ENCODE assay signal across 8 cellular contexts in the genomic region with DNA sequence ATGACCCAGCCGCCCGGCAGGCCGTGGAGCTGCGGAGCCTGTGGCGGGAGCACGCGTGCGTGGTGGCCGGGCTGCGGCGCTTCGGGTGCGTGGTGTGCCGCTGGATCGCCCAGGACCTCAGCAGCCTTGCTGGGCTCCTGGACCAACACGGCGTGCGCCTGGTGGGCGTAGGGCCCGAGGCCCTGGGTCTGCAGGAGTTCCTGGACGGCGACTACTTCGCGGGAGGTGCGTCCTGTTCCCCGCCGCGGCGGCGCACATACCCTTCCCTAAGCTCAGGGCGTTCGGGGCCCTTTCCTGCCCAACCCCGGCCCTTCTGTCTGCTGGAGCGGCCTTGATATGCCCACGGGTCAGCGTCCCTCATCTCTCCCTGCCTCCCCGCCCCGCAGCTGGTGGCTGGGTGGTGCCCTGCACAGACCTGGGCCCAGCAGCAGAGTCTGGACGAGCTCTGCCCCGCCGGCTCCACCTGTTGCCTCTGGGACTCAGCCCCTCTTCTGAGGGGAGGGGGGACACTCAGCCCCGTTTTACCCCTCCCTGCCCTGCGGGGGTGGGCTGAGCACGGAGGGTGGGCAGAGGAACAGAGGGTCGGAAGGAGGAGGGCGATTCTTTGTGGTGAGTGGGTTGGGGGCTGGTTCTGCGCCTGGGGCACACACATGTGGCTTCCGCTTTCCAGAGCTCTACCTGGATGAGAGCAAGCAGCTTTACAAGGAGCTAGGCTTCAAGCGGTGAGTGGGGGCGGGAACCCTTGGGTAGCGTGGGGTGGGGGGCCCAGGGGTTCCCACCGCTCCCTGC. TPM values are rescaled to one million over a fixed set of nuclear protein-coding genes. Genes with fewer than 3 reads are reported as not detected.
DNase-seq lines count a peak whose midpoint lies in the region; ATAC-seq and TF ChIP-seq lines count a peak whose summit lies in the region.

No MANE protein-coding gene starts in this region.

- H3K9me3 ChIP-seq in heart left ventricle (no peaks in the 10 kb centered on the region), NT2/D1 (ENCODE audit: insufficient read depth, low read length) (peaks cover 19% of the 10 kb centered on the region; the same call in 1 of the 2 replicates), uterus (no peaks in the 10 kb centered on the region)

- DNase-seq in heart left ventricle (peak in 3 of 5 donors; percentile 36 to 54 (median 43)), Right ventricle myocardium superior (no peak), NT2/D1 (ENCODE audit: low read depth, low spot score) (no peak), cardiac fibroblast (ENCODE audit: low read depth in 2 of 2) (peak; percentile 20 to 28), memory B cell (ENCODE audit: low spot score in 2 of 2) (peak in 1 of 2 donors; percentile 56), uterus (peak in 1 of 2 donors; percentile 37), HEK293T (ENCODE audit: extremely low spot score) (no peak)
- DNase-seq in stimulated activated CD4-positive, alpha-beta T cell treated with anti-CD3 and anti-CD28 coated beads, Interleukin-4, amount 100 ng/mL, for 1 hour, result no peak

- TF ChIP-seq CTCF in heart left ventricle (IDR thresholded peaks at IDR 0.05) (no peak), cardiac fibroblast (IDR thresholded peaks at IDR 0.05; ENCODE audit: low read depth, low read length) (no peak), uterus (IDR thresholded peaks at IDR 0.05) (no peak)

- intact Hi-C loops in heart left ventricle (cut with DNase I) (loop anchor here in 7 of 10 donors (2.0 to 10.0 kb wide), 9 partner anchors 38 to 174 kb away; partner anchors contain the start of genes PEX10 (in 2 of the 7), MMEL1 (in 1 of the 7) and PANK4 (in 1 of the 7)), Right ventricle myocardium superior (cut with DNase I) (no loop called here), uterus (cut with DNase I; ENCODE audit: low total_unique reads) (loop anchor here (10.0 kb wide), 1 partner anchor 1058 kb away; no protein-coding TSS in a partner anchor)

- H3K36me3 Mint-ChIP-seq in memory B cell, result no peaks in the 10 kb centered on the region

- H3K4me3 ChIP-seq in heart left ventricle (peak overlapping the region; percentile 64 to 96 (median 84)), NT2/D1 (ENCODE audit: insufficient read length, low read depth) (peak overlapping the region; percentile 80), cardiac fibroblast (replicated peaks in 1 of 2; ENCODE audit: low read depth in 2 of 2, low read length in 2 of 2) (peak overlapping the region; percentile 68 to 76), uterus (peak overlapping the region; percentile 41 to 90)

- H3K36me3 ChIP-seq in heart left ventricle (peaks cover 0 to 13% (median 0%) of the 10 kb centered on the region in 9 donors), NT2/D1 (ENCODE audit: insufficient read depth, insufficient read length, low read length) (peaks cover 12% of the 10 kb centered on the region), uterus (no peaks in the 10 kb centered on the region)

- H3K27me3 ChIP-seq in heart left ventricle, result peaks cover 0 to 3% (median 0%) of the 10 kb centered on the region in 9 donors
- no peaks in the 10 kb centered on the region for H3K27me3 ChIP-seq in NT2/D1 (ENCODE audit: insufficient read depth, insufficient read length)
- H3K27me3 ChIP-seq in uterus, result no peaks in the 10 kb centered on the region

- peaks cover 26% of the 10 kb centered on the region for H3K4me1 Mint-ChIP-seq in memory B cell

- TF ChIP-seq POLR2A in heart left ventricle (IDR thresholded peaks at IDR 0.05), result no peak
- no peak for TF ChIP-seq POLR2A in uterus (IDR thresholded peaks at IDR 0.05)

- H3K27me3 Mint-ChIP-seq in memory B cell, result peaks cover 1% of the 10 kb centered on the region

- peak overlapping the region; percentile 98 for H3K27ac Mint-ChIP-seq in memory B cell

- H3K4me3 Mint-ChIP-seq in memory B cell, result peak overlapping the region; percentile 70

- POLR2A ChIA-PET in HEK293T (lab: Yijun Ruan, JAX), result interaction anchor here (1.2 kb wide), 1 partner anchor 42 kb away, joined by 3 read pairs; no protein-coding TSS in a partner anchor

- H3K9me3 Mint-ChIP-seq in memory B cell, result no peaks in the 10 kb centered on the region

- 12 to 33% (median 14%) methylated on average over 17 to 52 of the region's 52 CpGs for WGBS in heart left ventricle, 4 donors

- peak overlapping the region in 11 of 12 donors; percentile 57 to 100 (median 98) for H3K27ac ChIP-seq in heart left ventricle
- peak overlapping the region; percentile 95 to 98 for H3K27ac ChIP-seq in uterus

- ATAC-seq in heart left ventricle, result no peak
- no peak for ATAC-seq in Right ventricle myocardium superior (ENCODE audit: poor library complexity)
- no peak for ATAC-seq in memory B cell (ENCODE audit: low read depth)

- peaks cover 3 to 32% (median 18%) of the 10 kb centered on the region in 12 donors for H3K4me1 ChIP-seq in heart left ventricle
- peaks cover 3% of the 10 kb centered on the region for H3K4me1 ChIP-seq in NT2/D1 (ENCODE audit: insufficient read depth, insufficient read length)
- H3K4me1 ChIP-seq in uterus, result peaks cover 0 to 4% of the 10 kb centered on the region in 2 donors

- CTCF ChIA-PET in HEK293T (lab: Yijun Ruan, JAX), result no interaction called here

- peak overlapping the region; percentile 86 for H3K9ac ChIP-seq in NT2/D1 (ENCODE audit: insufficient read length, low read depth)

TF ChIP-seq in HEK293T, 16 proteins besides CTCF, POLR2A, EP300 and RAD21:
- TF ChIP-seq FOXK2 (IDR thresholded peaks at IDR 0.05) (no peak), FOXM1 (IDR thresholded peaks at IDR 0.05; ENCODE audit: borderline replicate concordance) (no peak), SP1 (IDR thresholded peaks at IDR 0.05) (no peak), SUZ12 (IDR thresholded peaks at IDR 0.05) (no peak), BHLHE40 (IDR thresholded peaks at IDR 0.05; ENCODE audit: borderline replicate concordance) (no peak), ARNT (IDR thresholded peaks at IDR 0.05) (no peak), PKNOX1 (IDR thresholded peaks at IDR 0.05) (no peak), CTBP1 (IDR thresholded peaks at IDR 0.05; ENCODE audit: borderline replicate concordance) (no peak), LEF1 (IDR thresholded peaks at IDR 0.05; ENCODE audit: borderline replicate concordance) (no peak), NFRKB (IDR thresholded peaks at IDR 0.05) (no peak), HDGF (IDR thresholded peaks at IDR 0.05; ENCODE audit: borderline replicate concordance) (no peak), FOXA1 (IDR thresholded peaks at IDR 0.05) (no peak), TARDBP (IDR thresholded peaks at IDR 0.05) (no peak), ZNF384 (IDR thresholded peaks at IDR 0.05) (no peak), L3MBTL2 (conservative IDR thresholded peaks at IDR 0.05) (no peak), ELF4 (IDR thresholded peaks at IDR 0.05) (no peak)

RNA-seq across cellular contexts. Expression of gene PRXL2B, which starts 0.7 kb away (rescaled TPM):
- total RNA-seq in heart left ventricle (10 to 100 TPM in 2 of 9 donors, 1 to 10 TPM in 7; 5.1 to 13.9 (median 7.2) TPM), Right ventricle myocardium superior (9.8 TPM), uterus (10 to 100 TPM in 2 of 4 donors, 1 to 10 TPM in 1, under 1 TPM in 1; 0.51 to 20.5 (median 13.2) TPM)
- 1 to 10 TPM; 8.6 to 9.2 TPM for polyA plus RNA-seq in heart left ventricle

RNA-seq across cellular contexts. Expression of gene TNFRSF14, which starts 31.1 kb away (rescaled TPM):
- total RNA-seq in heart left ventricle, result 10 to 100 TPM in 8 of 9 donors, 1 to 10 TPM in 1; 7.8 to 70.8 (median 14.3) TPM
- polyA plus RNA-seq in heart left ventricle, result 10 to 100 TPM; 13.6 to 22.5 TPM
- 16.0 TPM for total RNA-seq in Right ventricle myocardium superior
- total RNA-seq in uterus, result 100 to 1,000 TPM in 1 of 4 donors, 10 to 100 TPM in 3; 17.5 to 102 (median 47.7) TPM

RNA-seq across cellular contexts. Expression of gene MMEL1, which starts 45.6 kb away (rescaled TPM):
- total RNA-seq in heart left ventricle, result 1 to 10 TPM in 2 of 9 donors, under 1 TPM in 2, not detected in 5; 0.47 to 2.6 (median 1.6) TPM
- 1 to 10 TPM in 1 of 2 donors, under 1 TPM in 1; 0.30 to 1.1 TPM for polyA plus RNA-seq in heart left ventricle
- 0.48 TPM for total RNA-seq in Right ventricle myocardium superior
- 1 to 10 TPM in 2 of 4 donors, not detected in 2; 2.6 to 4.8 TPM for total RNA-seq in uterus

RNA-seq across cellular contexts. Expression of gene HES5, which starts 57.2 kb away (rescaled TPM):
- 1 to 10 TPM in 7 of 9 donors, under 1 TPM in 2; 0.45 to 2.0 (median 1.3) TPM for total RNA-seq in heart left ventricle
- under 1 TPM; 0.42 to 0.83 TPM for polyA plus RNA-seq in heart left ventricle
- 1.6 TPM for total RNA-seq in Right ventricle myocardium superior
- total RNA-seq in uterus, result 1 to 10 TPM in 2 of 4 donors, under 1 TPM in 1, not detected in 1; 0.34 to 2.8 (median 1.8) TPM

Comparison
In these comparisons a context has a peak if more than half of its experiments do, and no peak if none do; other contexts are left out.
1. DNase-seq: peak in heart left ventricle (3 of 5) and cardiac fibroblast (2 of 2); none in Right ventricle myocardium superior (single experiment), NT2/D1 (single experiment), HEK293T (single experiment) and stimulated activated CD4-positive, alpha-beta T cell treated with anti-CD3 and anti-CD28 coated beads, Interleukin-4, amount 100 ng/mL, for 1 hour (single experiment).
2. Peak in every context shown above with its lines, with median percentiles within 50 percentile points of each other: H3K4me3 ChIP-seq.